Comparison of ENCODE assay signal across 8 cellular contexts in genomic region chr2:217510790-217511291, GRCh38.
DNase-seq lines count a peak whose midpoint lies in the region; ATAC-seq and TF ChIP-seq lines count a peak whose summit lies in the region.

No MANE protein-coding gene starts in this region.

- no peaks in the 10 kb centered on the region for H3K9me3 ChIP-seq in neural cell (ENCODE audit: low read length)
- no peaks in the 10 kb centered on the region for H3K9me3 ChIP-seq in vagina

- H3K36me3 Mint-ChIP-seq in activated CD8-positive, alpha-beta memory T cell treated with anti-CD3 and anti-CD28 coated beads, Interleukin-2, amount 10 ng/mL, durations not matched to agents 7 days and 5 days = no peaks in the 10 kb centered on the region

- DNase-seq in GM06990 (ENCODE audit: extremely low read depth, insufficient read length) (peak; percentile 21), HS-27A (ENCODE audit: low read depth) (peak; percentile 51), NCI-H526 treated with DMSO at 0.1 percent for 48 hours (lab: John Stamatoyannopoulos, UW) (peak; percentile 67), fibroblast of peridontal ligament (ENCODE audit: extremely low read depth) (peak; percentile 96), vagina (ENCODE audit: extremely low spot score in 2 of 2) (no peak)
- DNase-seq in activated CD8-positive, alpha-beta memory T cell treated with anti-CD3 and anti-CD28 coated beads, Interleukin-2, amount 10 ng/mL, durations not matched to agents 7 days and 5 days = peak; percentile 47

- TF ChIP-seq EP300 in neural cell (conservative IDR thresholded peaks at IDR 0.05; ENCODE audit: poor library complexity, severe bottlenecking) = peak; percentile 52

- H3K4me3 ChIP-seq in GM06990 (replicated peaks; ENCODE audit: low read depth, low read length) (no peak overlapping the region), neural cell (ENCODE audit: low read length) (no peak overlapping the region), vagina (no peak overlapping the region)

- no peak for ATAC-seq in activated CD8-positive, alpha-beta memory T cell treated with anti-CD3 and anti-CD28 coated beads, Interleukin-2, amount 10 ng/mL, durations not matched to agents 7 days and 5 days
- ATAC-seq in GM21526 (IDR thresholded peaks at IDR 0.05; ENCODE audit: low FRiP score, unreplicated experiment) = no peak

- H3K36me3 ChIP-seq in GM06990 (ENCODE audit: control insufficient read depth, insufficient read depth, low read length) (no peaks in the 10 kb centered on the region), neural cell (ENCODE audit: insufficient read depth, low read length) (no peaks in the 10 kb centered on the region), vagina (no peaks in the 10 kb centered on the region)

- no peak overlapping the region for H3K27ac Mint-ChIP-seq in activated CD8-positive, alpha-beta memory T cell treated with anti-CD3 and anti-CD28 coated beads, Interleukin-2, amount 10 ng/mL, durations not matched to agents 7 days and 5 days

- H3K4me1 Mint-ChIP-seq in activated CD8-positive, alpha-beta memory T cell treated with anti-CD3 and anti-CD28 coated beads, Interleukin-2, amount 10 ng/mL, durations not matched to agents 7 days and 5 days = no peaks in the 10 kb centered on the region

- intact Hi-C loops in vagina (cut with DNase I) = loop anchor here (5.0 kb wide), 1 partner anchor 819 kb away; no protein-coding TSS in a partner anchor

- CTCF ChIA-PET in activated CD8-positive, alpha-beta memory T cell treated with anti-CD3 and anti-CD28 coated beads, Interleukin-2, amount 10 ng/mL, durations not matched to agents 7 days and 5 days (lab: Charles Lee) = interaction anchor here (0.6 to 1.8 kb wide), 9 partner anchors 21 to 1075 kb away, joined by 3 to 7 read pairs (median 3); no protein-coding TSS in a partner anchor

- no peaks in the 10 kb centered on the region for H3K9me2 ChIP-seq in neural cell (ENCODE audit: insufficient read depth, low read length)

- H3K79me2 ChIP-seq in neural cell (replicated peaks; ENCODE audit: insufficient read depth, low read length) = no peaks in the 10 kb centered on the region

- no peak overlapping the region for H3K9ac ChIP-seq in neural cell (ENCODE audit: low read length)

- no peak overlapping the region for H2AFZ ChIP-seq in neural cell (ENCODE audit: low read depth, low read length)

- H3F3A ChIP-seq in neural cell (ENCODE audit: insufficient read depth, low read length, poor library complexity, severe bottlenecking) = no peaks in the 10 kb centered on the region

- H3K4me1 ChIP-seq in vagina = peaks cover 6% of the 10 kb centered on the region

- no peaks in the 10 kb centered on the region for H4K20me1 ChIP-seq in neural cell (ENCODE audit: insufficient read depth)

- no peaks in the 10 kb centered on the region for H3K9me3 Mint-ChIP-seq in activated CD8-positive, alpha-beta memory T cell treated with anti-CD3 and anti-CD28 coated beads, Interleukin-2, amount 10 ng/mL, durations not matched to agents 7 days and 5 days (ENCODE audit: low read depth)

- no peaks in the 10 kb centered on the region for H3K27me3 Mint-ChIP-seq in activated CD8-positive, alpha-beta memory T cell treated with anti-CD3 and anti-CD28 coated beads, Interleukin-2, amount 10 ng/mL, durations not matched to agents 7 days and 5 days

- peak; percentile 99 for TF ChIP-seq RAD21 in neural cell (conservative IDR thresholded peaks at IDR 0.05)

- H3K27ac ChIP-seq in neural cell (ENCODE audit: low read length) (no peak overlapping the region), vagina (peak overlapping the region; percentile 9)

- no peak for TF ChIP-seq POLR2A in vagina (IDR thresholded peaks at IDR 0.05)

- no peak overlapping the region for H3K4me2 ChIP-seq in neural cell (ENCODE audit: low read length)

- peak; percentile 68 for TF ChIP-seq CTCF in GM06990 (IDR thresholded peaks at IDR 0.05; ENCODE audit: insufficient read depth, low read length, poor library complexity, severe bottlenecking)
- peak; percentile 96 for TF ChIP-seq CTCF in neural cell (IDR thresholded peaks at IDR 0.05; ENCODE audit: poor library complexity, severe bottlenecking)
- peak; percentile 45 to 76 (median 67) for TF ChIP-seq CTCF in vagina (IDR thresholded peaks at IDR 0.05)

- H3K4me3 Mint-ChIP-seq in activated CD8-positive, alpha-beta memory T cell treated with anti-CD3 and anti-CD28 coated beads, Interleukin-2, amount 10 ng/mL, durations not matched to agents 7 days and 5 days = no peak overlapping the region

- no peaks in the 10 kb centered on the region for H3K27me3 ChIP-seq in GM06990 (replicated peaks; ENCODE audit: control insufficient read depth, insufficient read depth, low read length)
- H3K27me3 ChIP-seq in neural cell (ENCODE audit: insufficient read depth, low read depth, low read length) = no peaks in the 10 kb centered on the region
- no peaks in the 10 kb centered on the region for H3K27me3 ChIP-seq in vagina

TF ChIP-seq in neural cell, 6 proteins besides CTCF, POLR2A, EP300 and RAD21:
- no peak for TF ChIP-seq TAF1 (IDR thresholded peaks at IDR 0.05; ENCODE audit: low read depth)
- TF ChIP-seq SMC3 (conservative IDR thresholded peaks at IDR 0.05; ENCODE audit: poor library complexity) = peak; percentile 98

Comparison
In these comparisons a context has a peak if more than half of its experiments do, and no peak if none do; other contexts are left out.
1. DNase-seq: peak in GM06990 (single experiment), HS-27A (single experiment), NCI-H526 treated with DMSO at 0.1 percent for 48 hours (single experiment), activated CD8-positive, alpha-beta memory T cell treated with anti-CD3 and anti-CD28 coated beads, Interleukin-2, amount 10 ng/mL, durations not matched to agents 7 days and 5 days (single experiment) and fibroblast of peridontal ligament (single experiment); none in vagina (0 of 2).
2. Peak in every context shown above with its lines, with median percentiles within 50 percentile points of each other: CTCF ChIP-seq.